Comparison of ENCODE assay signal across 14 cellular contexts in the genomic region with DNA sequence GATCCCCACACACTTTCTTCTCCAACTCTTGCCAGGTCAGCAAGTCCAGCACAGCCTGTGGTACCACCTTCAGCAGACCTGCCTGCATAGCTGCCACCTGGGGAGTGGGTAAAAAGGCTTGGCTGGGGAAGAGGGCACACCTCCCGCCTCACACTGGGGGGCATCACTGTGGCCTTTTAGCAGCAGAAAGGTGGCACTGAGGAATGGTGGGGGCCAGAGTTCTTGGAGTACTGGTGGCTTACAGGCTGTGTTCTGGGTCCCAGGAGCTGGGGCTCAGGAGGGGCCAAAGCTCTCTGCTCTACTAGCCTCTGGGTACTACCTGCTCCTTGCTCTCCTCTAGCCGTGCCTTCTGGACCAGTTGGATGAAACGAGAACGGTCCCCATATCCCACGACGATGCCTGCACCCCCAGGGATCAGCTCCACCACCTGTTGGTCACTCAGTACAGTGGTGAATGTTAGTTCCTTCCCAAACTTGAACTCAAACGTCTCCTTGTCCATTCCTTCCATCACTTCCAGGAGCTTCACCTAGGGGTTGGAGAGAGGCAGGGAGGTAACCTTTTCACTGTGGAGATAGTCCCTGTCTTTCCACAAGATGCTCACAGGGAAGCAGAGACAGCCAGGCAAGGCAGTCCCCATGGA. TPM values are rescaled to one million over a fixed set of nuclear protein-coding genes. Genes with fewer than 3 reads are reported as not detected.
DNase-seq lines count a peak whose midpoint lies in the region; TF ChIP-seq lines count a peak whose summit lies in the region.
"Had no signal": no experiment of that assay in that cellular context is flagged by ENCODE, and none has a peak within 500 bp of the region (broad histone marks: within the 10 kb centered on the region; RNA-seq: fewer than 3 reads in every experiment).

No MANE protein-coding gene starts in this region.

- TF ChIP-seq CTCF in HEK293 (tag by site-specific recombination; IDR thresholded peaks at IDR 0.05) (no peak), endothelial cell (IDR thresholded peaks at IDR 0.05; ENCODE audit: unreplicated experiment) (no peak), osteocyte (IDR thresholded peaks at IDR 0.05) (no peak), uterus (IDR thresholded peaks at IDR 0.05) (no peak)

- H3K27me3 Mint-ChIP-seq in endothelial cell (ENCODE audit: unreplicated experiment) = peaks cover 17% of the 10 kb centered on the region
- H3K27me3 Mint-ChIP-seq in osteocyte (ENCODE audit: unreplicated experiment) = no peaks in the 10 kb centered on the region
- H3K27me3 Mint-ChIP-seq: B cell; CD4-positive, alpha-beta T cell had no signal

- POLR2A ChIA-PET in HEK293 (lab: Yijun Ruan, JAX) = interaction anchor here (0.5 to 2.4 kb wide), 4 partner anchors 18 to 229 kb away, joined by 3 to 5 read pairs (median 3); partner anchors contain the start of gene EIF2B3

- H3K4me1 ChIP-seq in HEK293 (ENCODE audit: control insufficient read depth, insufficient read depth, low read length) (no peaks in the 10 kb centered on the region), uterus (peaks cover 0 to 1% of the 10 kb centered on the region in 2 donors)

- H3K27me3 ChIP-seq in uterus = no peaks in the 10 kb centered on the region

- peak overlapping the region; percentile 45 for H3K27ac Mint-ChIP-seq in endothelial cell (ENCODE audit: unreplicated experiment)
- H3K27ac Mint-ChIP-seq in osteocyte (ENCODE audit: unreplicated experiment) = no peak overlapping the region
- H3K27ac Mint-ChIP-seq: B cell; CD4-positive, alpha-beta T cell had no signal

- H3K4me3 ChIP-seq in HEK293 (ENCODE audit: low read depth, low read length) (no peak overlapping the region), uterus (no peak overlapping the region)
- H3K4me3 ChIP-seq: GM12878 had no signal

- intact Hi-C loops in uterus (cut with DNase I; ENCODE audit: low total_unique reads) = no loop called here

- H3K36me3 Mint-ChIP-seq in endothelial cell (ENCODE audit: low read depth, unreplicated experiment) (peaks cover 55% of the 10 kb centered on the region), osteocyte (ENCODE audit: unreplicated experiment) (peaks cover 46% of the 10 kb centered on the region)

- H3K27ac ChIP-seq in HEK293 (ENCODE audit: extremely low read depth, low read depth, low read length) = no peak overlapping the region
- H3K27ac ChIP-seq in uterus = no peak overlapping the region

- H3K36me3 ChIP-seq in HEK293 (ENCODE audit: control insufficient read depth in 2 of 2, insufficient read depth in 1 of 2, low read length in 2 of 2) = peaks cover 0 to 75% of the 10 kb centered on the region in 2 experiments; a peak in 1 of 3 replicates
- H3K36me3 ChIP-seq in uterus = no peaks in the 10 kb centered on the region

- peaks cover 5% of the 10 kb centered on the region for H3K4me1 Mint-ChIP-seq in endothelial cell (ENCODE audit: unreplicated experiment)
- H3K4me1 Mint-ChIP-seq in osteocyte (ENCODE audit: unreplicated experiment) = no peaks in the 10 kb centered on the region

- H3K4me3 Mint-ChIP-seq in endothelial cell (ENCODE audit: unreplicated experiment) = peak overlapping the region; percentile 1
- no peak overlapping the region for H3K4me3 Mint-ChIP-seq in osteocyte (ENCODE audit: unreplicated experiment)
- H3K4me3 Mint-ChIP-seq: B cell; CD4-positive, alpha-beta T cell had no signal

- H3K9me3 ChIP-seq in HEK293 (ENCODE audit: control insufficient read depth, insufficient read depth, low read depth, low read length) (no peaks in the 10 kb centered on the region), uterus (no peaks in the 10 kb centered on the region)

- TF ChIP-seq POLR2A in uterus (IDR thresholded peaks at IDR 0.05) = no peak

- H3K9me3 Mint-ChIP-seq in endothelial cell (ENCODE audit: unreplicated experiment) (no peaks in the 10 kb centered on the region), osteocyte (ENCODE audit: unreplicated experiment) (no peaks in the 10 kb centered on the region)
- H3K9me3 Mint-ChIP-seq: CD4-positive, alpha-beta T cell had no signal

- CTCF ChIA-PET in HEK293 (lab: Yijun Ruan, JAX) = interaction anchor here (1.0 to 1.5 kb wide), 2 partner anchors 169 to 275 kb away, joined by 3 read pairs; no protein-coding TSS in a partner anchor

- DNase-seq in activated effector memory CD4-positive, alpha-beta T cell treated with anti-CD3 and anti-CD28 coated beads, Interleukin-2, amount 50 U/mL, for 16 hours = peak; percentile 22
- no peak for DNase-seq in activated effector memory CD4-positive, alpha-beta T cell treated with Interleukin-2 at 50 U/mL for 16 hours
- DNase-seq in endothelial cell (ENCODE audit: low spot score) (no peak), osteocyte (ENCODE audit: extremely low spot score, unreplicated experiment) (peak; percentile 54), uterus (no peak), NOMO-1 treated with dmso at 0.1 percent for 144 hours (lab: John Stamatoyannopoulos, UW; ENCODE audit: unreplicated experiment) (no peak), hypothalamus (lab: John Stamatoyannopoulos, UW) (no peak)
- DNase-seq: ACHN; C1 segment of cervical spinal cord; CD4-positive, alpha-beta T cell; DMS79 had no signal

TF ChIP-seq in HEK293, 187 proteins besides CTCF, POLR2A, EP300 and RAD21 (continues in another document):
- TF ChIP-seq PRDM6 (tag by site-specific recombination; IDR thresholded peaks at IDR 0.05) (no peak), ZNF555 (tag by site-specific recombination; conservative IDR thresholded peaks at IDR 0.05) (no peak), ZNF660 (tag by site-specific recombination; IDR thresholded peaks at IDR 0.05) (no peak), SP2 (tag by site-specific recombination; IDR thresholded peaks at IDR 0.05) (no peak), ZNF140 (tag by site-specific recombination; IDR thresholded peaks at IDR 0.05) (no peak), ZNF501 (tag by site-specific recombination; IDR thresholded peaks at IDR 0.05) (no peak), ZNF514 (tag by site-specific recombination; IDR thresholded peaks at IDR 0.05) (no peak), ZNF239 (tag by site-specific recombination; IDR thresholded peaks at IDR 0.05) (no peak), ZNF664 (tag by site-specific recombination; IDR thresholded peaks at IDR 0.05) (no peak), ZNF26 (tag by site-specific recombination; IDR thresholded peaks at IDR 0.05) (no peak), ZNF623 (tag by site-specific recombination; IDR thresholded peaks at IDR 0.05) (no peak)
- TF ChIP-seq, protein P1, sequence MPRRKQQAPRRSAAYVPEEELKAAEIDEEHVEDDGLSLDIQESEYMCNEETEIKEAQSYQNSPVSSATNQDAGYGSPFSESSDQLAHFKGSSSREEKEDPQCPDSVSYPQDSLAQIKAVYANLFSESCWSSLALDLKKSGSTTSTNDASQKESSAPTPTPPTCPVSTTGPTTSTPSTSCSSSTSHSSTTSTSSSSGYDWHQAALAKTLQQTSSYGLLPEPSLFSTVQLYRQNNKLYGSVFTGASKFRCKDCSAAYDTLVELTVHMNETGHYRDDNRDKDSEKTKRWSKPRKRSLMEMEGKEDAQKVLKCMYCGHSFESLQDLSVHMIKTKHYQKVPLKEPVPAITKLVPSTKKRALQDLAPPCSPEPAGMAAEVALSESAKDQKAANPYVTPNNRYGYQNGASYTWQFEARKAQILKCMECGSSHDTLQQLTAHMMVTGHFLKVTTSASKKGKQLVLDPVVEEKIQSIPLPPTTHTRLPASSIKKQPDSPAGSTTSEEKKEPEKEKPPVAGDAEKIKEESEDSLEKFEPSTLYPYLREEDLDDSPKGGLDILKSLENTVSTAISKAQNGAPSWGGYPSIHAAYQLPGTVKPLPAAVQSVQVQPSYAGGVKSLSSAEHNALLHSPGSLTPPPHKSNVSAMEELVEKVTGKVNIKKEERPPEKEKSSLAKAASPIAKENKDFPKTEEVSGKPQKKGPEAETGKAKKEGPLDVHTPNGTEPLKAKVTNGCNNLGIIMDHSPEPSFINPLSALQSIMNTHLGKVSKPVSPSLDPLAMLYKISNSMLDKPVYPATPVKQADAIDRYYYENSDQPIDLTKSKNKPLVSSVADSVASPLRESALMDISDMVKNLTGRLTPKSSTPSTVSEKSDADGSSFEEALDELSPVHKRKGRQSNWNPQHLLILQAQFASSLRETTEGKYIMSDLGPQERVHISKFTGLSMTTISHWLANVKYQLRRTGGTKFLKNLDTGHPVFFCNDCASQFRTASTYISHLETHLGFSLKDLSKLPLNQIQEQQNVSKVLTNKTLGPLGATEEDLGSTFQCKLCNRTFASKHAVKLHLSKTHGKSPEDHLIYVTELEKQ (tag by site-specific recombination; IDR thresholded peaks at IDR 0.05; ENCODE audit: borderline replicate concordance) = no peak

RNA-seq across cellular contexts. Expression of gene HECTD3, which starts 6.7 kb away (rescaled TPM):
- 58.2 TPM for total RNA-seq in endothelial cell (ENCODE audit: unreplicated experiment)
- 48.1 and 49.4 TPM in 2 replicates for total RNA-seq in osteocyte
- 10 to 100 TPM; 13.8 to 41.3 (median 15.7) TPM for total RNA-seq in uterus

RNA-seq across cellular contexts. Expression of gene UROD, which starts 7.7 kb away (rescaled TPM):
- total RNA-seq in endothelial cell (ENCODE audit: unreplicated experiment) (151 TPM), osteocyte (128 and 131 TPM in 2 replicates), uterus (100 to 1,000 TPM in 1 of 4 donors, 10 to 100 TPM in 3; 76.4 to 104 (median 88.9) TPM)

RNA-seq across cellular contexts. Expression of gene EIF2B3, which starts 18.0 kb away (rescaled TPM):
- 16.6 TPM for total RNA-seq in endothelial cell (ENCODE audit: unreplicated experiment)
- 29.8 and 30.2 TPM in 2 replicates for total RNA-seq in osteocyte
- total RNA-seq in uterus = 10 to 100 TPM in 3 of 4 donors, 1 to 10 TPM in 1; 3.8 to 73.0 (median 39.4) TPM

Comparison
In these comparisons a context has a peak if more than half of its experiments do, and no peak if none do; other contexts are left out.
1. DNase-seq: peak in activated effector memory CD4-positive, alpha-beta T cell treated with anti-CD3 and anti-CD28 coated beads, Interleukin-2, amount 50 U/mL, for 16 hours (single experiment) and osteocyte (single experiment); none in activated effector memory CD4-positive, alpha-beta T cell treated with Interleukin-2 at 50 U/mL for 16 hours (single experiment), endothelial cell (single experiment), uterus (0 of 2), NOMO-1 treated with dmso at 0.1 percent for 144 hours (single experiment) and hypothalamus (0 of 51).